Comparison of ENCODE assay signal across 14 cellular contexts in the genomic region with DNA sequence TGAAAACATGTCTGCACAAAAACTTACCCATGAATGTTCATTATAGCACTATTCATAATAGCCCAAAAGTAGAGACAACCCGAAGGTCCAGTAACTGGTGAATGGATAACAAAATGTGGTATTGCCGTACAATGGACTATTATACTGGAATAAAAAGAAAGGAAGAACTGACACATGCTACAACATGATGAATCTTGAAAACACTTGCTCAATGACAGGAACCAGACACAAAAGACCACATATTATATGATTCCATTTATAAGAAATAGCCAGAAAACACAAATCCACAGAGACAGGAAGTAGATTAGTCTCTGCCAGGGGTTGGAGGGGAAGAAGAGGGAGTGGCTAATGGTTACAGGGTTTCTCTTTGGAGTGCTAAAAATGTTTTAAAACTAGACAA. TPM values are rescaled to one million over a fixed set of nuclear protein-coding genes. Genes with fewer than 3 reads are reported as not detected.
A peak's percentile ranks its signal among the peaks of the same experiment; 100 is the strongest.
DNase-seq lines count a peak whose midpoint lies in the region; ATAC-seq and TF ChIP-seq lines count a peak whose summit lies in the region.
"Had no signal": no experiment of that assay in that cellular context is flagged by ENCODE, and none has a peak within 500 bp of the region (broad histone marks: within the 10 kb centered on the region; RNA-seq: fewer than 3 reads in every experiment).

No MANE protein-coding gene starts in this region.

- H3K4me1 ChIP-seq in breast epithelium (no peaks in the 10 kb centered on the region), RWPE2 (ENCODE audit: insufficient read depth, poor library complexity, severe bottlenecking) (peaks cover 20% of the 10 kb centered on the region), tibial artery (peaks cover 0 to 33% (median 4%) of the 10 kb centered on the region in 4 donors)
- H3K4me1 ChIP-seq: esophagus squamous epithelium had no signal

- H3K27me3 ChIP-seq in breast epithelium, result no peaks in the 10 kb centered on the region
- no peaks in the 10 kb centered on the region for H3K27me3 ChIP-seq in RWPE2 (ENCODE audit: insufficient read depth, poor library complexity, severe bottlenecking)
- no peaks in the 10 kb centered on the region for H3K27me3 ChIP-seq in tibial artery
- H3K27me3 ChIP-seq: esophagus squamous epithelium had no signal

- no peak overlapping the region for H3K4me3 Mint-ChIP-seq in MCF 10A (ENCODE audit: unreplicated experiment)
- H3K4me3 Mint-ChIP-seq in stimulated activated memory B cell treated with anti-CD40 and anti-IgM and Interleukin-4, amounts not matched to agents 10 μg/mL and 1 μg/mL and 100 μg/mL, for 72 hours, result no peak overlapping the region
- H3K4me3 Mint-ChIP-seq: activated CD4-positive, alpha-beta memory T cell treated with anti-CD3 and anti-CD28 coated beads for 36 hours; dendritic cell treated with granulocyte-macrophage colony-stimulating factor and Interleukin-4, amounts not matched to agents 40 ng/mL and 50 ng/mL, for 4 days had no signal

- H3K4me1 Mint-ChIP-seq in MCF 10A (ENCODE audit: insufficient read depth, unreplicated experiment), result peaks cover 23% of the 10 kb centered on the region
- H3K4me1 Mint-ChIP-seq in stimulated activated memory B cell treated with anti-CD40 and anti-IgM and Interleukin-4, amounts not matched to agents 10 μg/mL and 1 μg/mL and 100 μg/mL, for 72 hours, result peaks cover 6% of the 10 kb centered on the region

- intact Hi-C loops in MCF 10A (cut with micrococcal nuclease), result no loop called here
- intact Hi-C loops in breast epithelium (cut with DNase I; ENCODE audit: low total_unique reads), result no loop called here
- intact Hi-C loops in tibial artery (cut with DNase I; ENCODE audit: low total_unique reads), result no loop called here

- ATAC-seq in RWPE2 (ENCODE audit: low read depth), result 0 out of 3 replicates have a peak, but pooled peaks have one; percentile 18
- ATAC-seq in stimulated activated memory B cell treated with anti-CD40 and anti-IgM and Interleukin-4, amounts not matched to agents 10 μg/mL and 1 μg/mL and 100 μg/mL, for 72 hours, result no peak

- POLR2A ChIA-PET in MCF 10A (lab: Yijun Ruan, JAX), result interaction anchor here (1.0 to 1.3 kb wide), 2 partner anchors 23 to 68 kb away, joined by 4 read pairs; partner anchors contain the start of gene EID1

- TF ChIP-seq CTCF in MCF 10A (IDR thresholded peaks at IDR 0.05; ENCODE audit: unreplicated experiment), result no peak
- TF ChIP-seq CTCF in breast epithelium (IDR thresholded peaks at IDR 0.05), result no peak
- TF ChIP-seq CTCF in RWPE2 (IDR thresholded peaks at IDR 0.05; ENCODE audit: poor library complexity, severe bottlenecking), result no peak
- no peak for TF ChIP-seq CTCF in tibial artery (IDR thresholded peaks at IDR 0.05)

- TF ChIP-seq POLR2A in breast epithelium (IDR thresholded peaks at IDR 0.05), result no peak

- no TSS peak for BruUV-seq in MCF 10A (replicated peaks; lab: Mats Ljungman, UMichigan)

- no peaks in the 10 kb centered on the region for H3K36me3 Mint-ChIP-seq in MCF 10A (ENCODE audit: insufficient read depth, unreplicated experiment)
- H3K36me3 Mint-ChIP-seq in stimulated activated memory B cell treated with anti-CD40 and anti-IgM and Interleukin-4, amounts not matched to agents 10 μg/mL and 1 μg/mL and 100 μg/mL, for 72 hours, result no peaks in the 10 kb centered on the region
- H3K36me3 Mint-ChIP-seq: activated CD4-positive, alpha-beta memory T cell treated with anti-CD3 and anti-CD28 coated beads for 36 hours had no signal

- H3K4me3 ChIP-seq in breast epithelium (no peak overlapping the region), RWPE2 (ENCODE audit: severe bottlenecking) (no peak overlapping the region), tibial artery (no peak overlapping the region)
- H3K4me3 ChIP-seq: esophagus squamous epithelium had no signal

- CTCF ChIA-PET in MCF 10A (lab: Yijun Ruan, JAX), result interaction anchor here (0.9 to 1.1 kb wide), 3 partner anchors 21 to 200 kb away, joined by 3 read pairs; no protein-coding TSS in a partner anchor

- H3K9me3 ChIP-seq in breast epithelium, result no peaks in the 10 kb centered on the region
- no peaks in the 10 kb centered on the region for H3K9me3 ChIP-seq in RWPE2 (ENCODE audit: severe bottlenecking)
- no peaks in the 10 kb centered on the region for H3K9me3 ChIP-seq in tibial artery
- H3K9me3 ChIP-seq: esophagus squamous epithelium had no signal

- H3K27ac Mint-ChIP-seq in MCF 10A (ENCODE audit: low read depth, unreplicated experiment), result no peak overlapping the region
- no peak overlapping the region for H3K27ac Mint-ChIP-seq in stimulated activated memory B cell treated with anti-CD40 and anti-IgM and Interleukin-4, amounts not matched to agents 10 μg/mL and 1 μg/mL and 100 μg/mL, for 72 hours
- H3K27ac Mint-ChIP-seq: activated CD4-positive, alpha-beta memory T cell treated with anti-CD3 and anti-CD28 coated beads for 36 hours; dendritic cell treated with granulocyte-macrophage colony-stimulating factor and Interleukin-4, amounts not matched to agents 40 ng/mL and 50 ng/mL, for 4 days had no signal

- no peaks in the 10 kb centered on the region for H3K9me3 Mint-ChIP-seq in MCF 10A (ENCODE audit: unreplicated experiment)
- H3K9me3 Mint-ChIP-seq in stimulated activated memory B cell treated with anti-CD40 and anti-IgM and Interleukin-4, amounts not matched to agents 10 μg/mL and 1 μg/mL and 100 μg/mL, for 72 hours, result no peaks in the 10 kb centered on the region
- H3K9me3 Mint-ChIP-seq: activated CD4-positive, alpha-beta memory T cell treated with anti-CD3 and anti-CD28 coated beads for 36 hours; dendritic cell treated with granulocyte-macrophage colony-stimulating factor and Interleukin-4, amounts not matched to agents 40 ng/mL and 50 ng/mL, for 4 days had no signal

- H3K27ac ChIP-seq in breast epithelium (no peak overlapping the region), RWPE2 (ENCODE audit: poor library complexity, severe bottlenecking) (peak overlapping the region; percentile 20), epithelial cell of prostate (peak overlapping the region; percentile 88), tibial artery (peak overlapping the region; percentile 53 to 71)
- H3K27ac ChIP-seq: esophagus squamous epithelium had no signal

- H3K36me3 ChIP-seq in breast epithelium, result no peaks in the 10 kb centered on the region
- no peaks in the 10 kb centered on the region for H3K36me3 ChIP-seq in RWPE2 (ENCODE audit: low read depth)
- no peaks in the 10 kb centered on the region for H3K36me3 ChIP-seq in tibial artery
- H3K36me3 ChIP-seq: esophagus squamous epithelium had no signal

- in situ Hi-C loops in ACHN (cut with HindIII; ENCODE audit: low pct_ligation_motif_present, low pct_unique_long_range_greater_than_20kb, low sequenced_read_pairs), result no loop called here

- DNase-seq in MCF 10A (ENCODE audit: unreplicated experiment) (peak; percentile 23), breast epithelium (ENCODE audit: low spot score in 2 of 2) (no peak), RWPE2 (ENCODE audit: low spot score) (no peak), epithelial cell of prostate (ENCODE audit: low read depth, low spot score) (peak; percentile 48), tibial artery (no peak), NCI-H128 (lab: John Stamatoyannopoulos, UW; ENCODE audit: unreplicated experiment) (no peak), ACHN (no peak)
- DNase-seq: activated CD4-positive, alpha-beta memory T cell treated with anti-CD3 and anti-CD28 coated beads for 36 hours; esophagus squamous epithelium; NCI-H748 treated with DMSO at 0.1 percent for 48 hours; RPMI8226; stimulated activated CD4-positive, alpha-beta T cell treated with anti-CD3 and anti-CD28 coated beads, Interleukin-4, amount 100 ng/mL, for 4 hours had no signal

- no peaks in the 10 kb centered on the region for H3K27me3 Mint-ChIP-seq in MCF 10A (ENCODE audit: insufficient read depth, unreplicated experiment)
- peaks cover 24% of the 10 kb centered on the region for H3K27me3 Mint-ChIP-seq in stimulated activated memory B cell treated with anti-CD40 and anti-IgM and Interleukin-4, amounts not matched to agents 10 μg/mL and 1 μg/mL and 100 μg/mL, for 72 hours
- H3K27me3 Mint-ChIP-seq: dendritic cell treated with granulocyte-macrophage colony-stimulating factor and Interleukin-4, amounts not matched to agents 40 ng/mL and 50 ng/mL, for 4 days had no signal

RNA-seq across cellular contexts. Expression of gene SHC4, which starts 18.3 kb away (rescaled TPM):
- 0.26 and 0.49 TPM in 2 replicates for total RNA-seq in MCF 10A (2022)
- total RNA-seq in breast epithelium, result 1 to 10 TPM in 2 of 3 donors, under 1 TPM in 1; 0.16 to 4.0 (median 1.3) TPM

Comparison
In these comparisons a context has a peak if more than half of its experiments do, and no peak if none do; other contexts are left out.
1. DNase-seq: peak in MCF 10A (single experiment) and epithelial cell of prostate (single experiment); none in breast epithelium (0 of 2), RWPE2 (single experiment), tibial artery (0 of 2), NCI-H128 (single experiment) and ACHN (single experiment).
2. H3K27ac ChIP-seq: peak in RWPE2 (single experiment), epithelial cell of prostate (single experiment) and tibial artery (2 of 2); none in breast epithelium (0 of 2).